1 cellular context compared by ENCODE assay signal in the genomic region with DNA sequence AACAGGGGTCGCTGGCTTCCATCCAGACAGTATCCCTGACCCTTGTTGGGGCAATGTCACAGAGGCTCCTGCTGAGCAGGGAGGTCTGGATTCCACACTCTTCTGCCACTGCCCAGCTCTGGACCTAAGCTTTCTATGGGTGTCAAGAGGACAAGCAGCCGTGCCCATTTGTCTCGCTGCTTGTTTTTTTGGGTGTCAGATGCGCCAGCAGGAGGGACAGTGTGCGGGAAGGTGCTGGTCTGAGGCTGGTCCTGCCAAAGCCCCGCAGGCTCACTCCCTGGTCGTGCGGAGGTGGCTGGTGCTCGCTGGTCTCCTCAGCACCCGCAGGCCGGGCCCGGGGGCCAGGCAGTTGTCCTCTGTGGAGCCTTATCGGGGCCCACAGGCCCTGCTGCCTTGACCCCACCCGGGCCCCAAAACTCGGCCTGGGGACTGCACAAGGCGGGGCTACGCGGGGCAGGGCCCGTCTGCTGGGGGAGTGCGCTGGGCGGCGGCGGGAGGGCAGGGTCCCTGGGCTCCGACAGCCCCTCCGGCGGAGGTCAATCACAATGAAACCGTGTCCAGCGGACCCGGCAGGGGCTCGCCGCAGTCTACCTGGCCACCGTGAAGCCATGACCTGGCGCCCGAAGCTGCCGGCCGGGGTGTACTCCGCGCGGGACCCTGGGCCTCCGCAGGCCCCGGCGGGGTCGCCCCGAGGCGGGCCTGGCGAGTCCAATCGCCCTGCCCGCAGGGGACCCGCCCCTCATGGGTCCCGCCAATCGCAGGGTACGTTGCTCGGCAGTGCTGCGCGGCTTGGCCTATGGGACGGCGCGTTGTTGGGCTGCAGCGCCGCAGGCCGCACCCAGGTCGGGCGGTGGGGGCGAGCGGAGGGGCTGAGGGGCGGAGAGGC.
A peak's percentile ranks its signal among the peaks of the same experiment; 100 is the strongest.
TF ChIP-seq lines count a peak whose summit lies in the region.

A gene with protein sequence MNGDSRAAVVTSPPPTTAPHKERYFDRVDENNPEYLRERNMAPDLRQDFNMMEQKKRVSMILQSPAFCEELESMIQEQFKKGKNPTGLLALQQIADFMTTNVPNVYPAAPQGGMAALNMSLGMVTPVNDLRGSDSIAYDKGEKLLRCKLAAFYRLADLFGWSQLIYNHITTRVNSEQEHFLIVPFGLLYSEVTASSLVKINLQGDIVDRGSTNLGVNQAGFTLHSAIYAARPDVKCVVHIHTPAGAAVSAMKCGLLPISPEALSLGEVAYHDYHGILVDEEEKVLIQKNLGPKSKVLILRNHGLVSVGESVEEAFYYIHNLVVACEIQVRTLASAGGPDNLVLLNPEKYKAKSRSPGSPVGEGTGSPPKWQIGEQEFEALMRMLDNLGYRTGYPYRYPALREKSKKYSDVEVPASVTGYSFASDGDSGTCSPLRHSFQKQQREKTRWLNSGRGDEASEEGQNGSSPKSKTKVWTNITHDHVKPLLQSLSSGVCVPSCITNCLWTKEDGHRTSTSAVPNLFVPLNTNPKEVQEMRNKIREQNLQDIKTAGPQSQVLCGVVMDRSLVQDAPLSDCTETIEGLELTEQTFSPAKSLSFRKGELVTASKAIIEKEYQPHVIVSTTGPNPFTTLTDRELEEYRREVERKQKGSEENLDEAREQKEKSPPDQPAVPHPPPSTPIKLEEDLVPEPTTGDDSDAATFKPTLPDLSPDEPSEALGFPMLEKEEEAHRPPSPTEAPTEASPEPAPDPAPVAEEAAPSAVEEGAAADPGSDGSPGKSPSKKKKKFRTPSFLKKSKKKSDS (plus strand): TSS at position 822 of the 886 bp plus-strand sequence. CDS start 32,072 bp downstream, outside the sequence.

TF ChIP-seq in K562, 482 proteins besides CTCF, POLR2A, EP300 and RAD21 (continued from another document):
- TF ChIP-seq GATAD2B (IDR thresholded peaks at IDR 0.05; ENCODE audit: borderline replicate concordance) (0 out of 2 replicates have a peak, but pooled peaks have one; percentile 16), KDM5B (IDR thresholded peaks at IDR 0.05; ENCODE audit: insufficient replicate concordance, low read depth, low read length) (peak; percentile 88), ZKSCAN8 (CRISPR knock-in tag; IDR thresholded peaks at IDR 0.05) (no peak), MAZ (CRISPR knock-in tag; conservative IDR thresholded peaks at IDR 0.05 in 1 of 2, IDR thresholded peaks at IDR 0.05 in 1 of 2) (peak; percentile 91 to 94), KLF6 (CRISPR knock-in tag; IDR thresholded peaks at IDR 0.05; ENCODE audit: borderline replicate concordance) (peak; percentile 13; the same call in 1 of the 2 replicates), RAD51 (IDR thresholded peaks at IDR 0.05; ENCODE audit: borderline replicate concordance, low read depth) (no peak), RB1 (IDR thresholded peaks at IDR 0.05; ENCODE audit: low read depth) (peak; percentile 35; the same call in 1 of the 2 replicates), SUPT5H (IDR thresholded peaks at IDR 0.05) (peak; percentile 88), TBP (optimal IDR thresholded peaks at IDR 0.05; ENCODE audit: low read depth, low read length) (peak; percentile 41), PRMT5 (CRISPR knock-in tag; IDR thresholded peaks at IDR 0.05) (no peak), ETV5 (CRISPR knock-in tag; IDR thresholded peaks at IDR 0.05; ENCODE audit: low read depth) (0 out of 2 replicates have a peak, but pooled peaks have one; percentile 41), NCOR1 (IDR thresholded peaks at IDR 0.05) (peak; percentile 72), PHB (CRISPR knock-in tag; IDR thresholded peaks at IDR 0.05) (0 out of 2 replicates have a peak, but pooled peaks have one; percentile 45), LEF1 (IDR thresholded peaks at IDR 0.05) (no peak), CC2D1A (IDR thresholded peaks at IDR 0.05) (no peak), MEF2D (tag; conservative IDR thresholded peaks at IDR 0.05; ENCODE audit: low read depth) (no peak), POLR2H (tag; IDR thresholded peaks at IDR 0.05; ENCODE audit: low read depth) (peak; percentile 52)
- TF ChIP-seq, protein P1, sequence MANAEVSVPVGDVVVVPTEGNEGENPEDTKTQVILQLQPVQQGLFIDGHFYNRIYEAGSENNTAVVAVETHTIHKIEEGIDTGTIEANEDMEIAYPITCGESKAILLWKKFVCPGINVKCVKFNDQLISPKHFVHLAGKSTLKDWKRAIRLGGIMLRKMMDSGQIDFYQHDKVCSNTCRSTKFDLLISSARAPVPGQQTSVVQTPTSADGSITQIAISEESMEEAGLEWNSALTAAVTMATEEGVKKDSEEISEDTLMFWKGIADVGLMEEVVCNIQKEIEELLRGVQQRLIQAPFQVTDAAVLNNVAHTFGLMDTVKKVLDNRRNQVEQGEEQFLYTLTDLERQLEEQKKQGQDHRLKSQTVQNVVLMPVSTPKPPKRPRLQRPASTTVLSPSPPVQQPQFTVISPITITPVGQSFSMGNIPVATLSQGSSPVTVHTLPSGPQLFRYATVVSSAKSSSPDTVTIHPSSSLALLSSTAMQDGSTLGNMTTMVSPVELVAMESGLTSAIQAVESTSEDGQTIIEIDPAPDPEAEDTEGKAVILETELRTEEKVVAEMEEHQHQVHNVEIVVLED (CRISPR knock-in tag; IDR thresholded peaks at IDR 0.05): no peak
- TF ChIP-seq, protein P2, sequence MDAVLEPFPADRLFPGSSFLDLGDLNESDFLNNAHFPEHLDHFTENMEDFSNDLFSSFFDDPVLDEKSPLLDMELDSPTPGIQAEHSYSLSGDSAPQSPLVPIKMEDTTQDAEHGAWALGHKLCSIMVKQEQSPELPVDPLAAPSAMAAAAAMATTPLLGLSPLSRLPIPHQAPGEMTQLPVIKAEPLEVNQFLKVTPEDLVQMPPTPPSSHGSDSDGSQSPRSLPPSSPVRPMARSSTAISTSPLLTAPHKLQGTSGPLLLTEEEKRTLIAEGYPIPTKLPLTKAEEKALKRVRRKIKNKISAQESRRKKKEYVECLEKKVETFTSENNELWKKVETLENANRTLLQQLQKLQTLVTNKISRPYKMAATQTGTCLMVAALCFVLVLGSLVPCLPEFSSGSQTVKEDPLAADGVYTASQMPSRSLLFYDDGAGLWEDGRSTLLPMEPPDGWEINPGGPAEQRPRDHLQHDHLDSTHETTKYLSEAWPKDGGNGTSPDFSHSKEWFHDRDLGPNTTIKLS (IDR thresholded peaks at IDR 0.05; ENCODE audit: borderline replicate concordance, low read depth): 0 out of 2 replicates have a peak, but pooled peaks have one; percentile 53
- TF ChIP-seq, protein P3, sequence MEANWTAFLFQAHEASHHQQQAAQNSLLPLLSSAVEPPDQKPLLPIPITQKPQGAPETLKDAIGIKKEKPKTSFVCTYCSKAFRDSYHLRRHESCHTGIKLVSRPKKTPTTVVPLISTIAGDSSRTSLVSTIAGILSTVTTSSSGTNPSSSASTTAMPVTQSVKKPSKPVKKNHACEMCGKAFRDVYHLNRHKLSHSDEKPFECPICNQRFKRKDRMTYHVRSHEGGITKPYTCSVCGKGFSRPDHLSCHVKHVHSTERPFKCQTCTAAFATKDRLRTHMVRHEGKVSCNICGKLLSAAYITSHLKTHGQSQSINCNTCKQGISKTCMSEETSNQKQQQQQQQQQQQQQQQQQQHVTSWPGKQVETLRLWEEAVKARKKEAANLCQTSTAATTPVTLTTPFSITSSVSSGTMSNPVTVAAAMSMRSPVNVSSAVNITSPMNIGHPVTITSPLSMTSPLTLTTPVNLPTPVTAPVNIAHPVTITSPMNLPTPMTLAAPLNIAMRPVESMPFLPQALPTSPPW (CRISPR knock-in tag; IDR thresholded peaks at IDR 0.05): peak; percentile 98
- TF ChIP-seq, protein P4, sequence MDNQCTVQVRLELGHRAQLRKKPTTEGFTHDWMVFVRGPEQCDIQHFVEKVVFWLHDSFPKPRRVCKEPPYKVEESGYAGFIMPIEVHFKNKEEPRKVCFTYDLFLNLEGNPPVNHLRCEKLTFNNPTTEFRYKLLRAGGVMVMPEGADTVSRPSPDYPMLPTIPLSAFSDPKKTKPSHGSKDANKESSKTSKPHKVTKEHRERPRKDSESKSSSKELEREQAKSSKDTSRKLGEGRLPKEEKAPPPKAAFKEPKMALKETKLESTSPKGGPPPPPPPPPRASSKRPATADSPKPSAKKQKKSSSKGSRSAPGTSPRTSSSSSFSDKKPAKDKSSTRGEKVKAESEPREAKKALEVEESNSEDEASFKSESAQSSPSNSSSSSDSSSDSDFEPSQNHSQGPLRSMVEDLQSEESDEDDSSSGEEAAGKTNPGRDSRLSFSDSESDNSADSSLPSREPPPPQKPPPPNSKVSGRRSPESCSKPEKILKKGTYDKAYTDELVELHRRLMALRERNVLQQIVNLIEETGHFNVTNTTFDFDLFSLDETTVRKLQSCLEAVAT (IDR thresholded peaks at IDR 0.05): peak in 1 of 2 experiments; percentile 36; a peak in 1 of 4 replicates
- TF ChIP-seq, protein P5, sequence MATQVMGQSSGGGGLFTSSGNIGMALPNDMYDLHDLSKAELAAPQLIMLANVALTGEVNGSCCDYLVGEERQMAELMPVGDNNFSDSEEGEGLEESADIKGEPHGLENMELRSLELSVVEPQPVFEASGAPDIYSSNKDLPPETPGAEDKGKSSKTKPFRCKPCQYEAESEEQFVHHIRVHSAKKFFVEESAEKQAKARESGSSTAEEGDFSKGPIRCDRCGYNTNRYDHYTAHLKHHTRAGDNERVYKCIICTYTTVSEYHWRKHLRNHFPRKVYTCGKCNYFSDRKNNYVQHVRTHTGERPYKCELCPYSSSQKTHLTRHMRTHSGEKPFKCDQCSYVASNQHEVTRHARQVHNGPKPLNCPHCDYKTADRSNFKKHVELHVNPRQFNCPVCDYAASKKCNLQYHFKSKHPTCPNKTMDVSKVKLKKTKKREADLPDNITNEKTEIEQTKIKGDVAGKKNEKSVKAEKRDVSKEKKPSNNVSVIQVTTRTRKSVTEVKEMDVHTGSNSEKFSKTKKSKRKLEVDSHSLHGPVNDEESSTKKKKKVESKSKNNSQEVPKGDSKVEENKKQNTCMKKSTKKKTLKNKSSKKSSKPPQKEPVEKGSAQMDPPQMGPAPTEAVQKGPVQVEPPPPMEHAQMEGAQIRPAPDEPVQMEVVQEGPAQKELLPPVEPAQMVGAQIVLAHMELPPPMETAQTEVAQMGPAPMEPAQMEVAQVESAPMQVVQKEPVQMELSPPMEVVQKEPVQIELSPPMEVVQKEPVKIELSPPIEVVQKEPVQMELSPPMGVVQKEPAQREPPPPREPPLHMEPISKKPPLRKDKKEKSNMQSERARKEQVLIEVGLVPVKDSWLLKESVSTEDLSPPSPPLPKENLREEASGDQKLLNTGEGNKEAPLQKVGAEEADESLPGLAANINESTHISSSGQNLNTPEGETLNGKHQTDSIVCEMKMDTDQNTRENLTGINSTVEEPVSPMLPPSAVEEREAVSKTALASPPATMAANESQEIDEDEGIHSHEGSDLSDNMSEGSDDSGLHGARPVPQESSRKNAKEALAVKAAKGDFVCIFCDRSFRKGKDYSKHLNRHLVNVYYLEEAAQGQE (CRISPR knock-in tag; IDR thresholded peaks at IDR 0.05; ENCODE audit: low read depth): 0 out of 2 replicates have a peak, but pooled peaks have one; percentile 53
